Comparison of ENCODE assay signal across 8 cellular contexts in genomic region chr17:42531455-42532354, GRCh38. TPM values are rescaled to one million over a fixed set of nuclear protein-coding genes. Genes with fewer than 3 reads are reported as not detected.
A peak's percentile ranks its signal among the peaks of the same experiment; 100 is the strongest.
DNase-seq lines count a peak whose midpoint lies in the region; ATAC-seq and TF ChIP-seq lines count a peak whose summit lies in the region.

No MANE protein-coding gene starts in this region.

- TF ChIP-seq CTCF in GM12872 (IDR thresholded peaks at IDR 0.05; ENCODE audit: insufficient read depth, low read depth, low read length), result peak; percentile 53; the same call in 1 of the 3 replicates
- peak; percentile 38; the same call in 1 of the 2 replicates for TF ChIP-seq CTCF in WERI-Rb-1 (IDR thresholded peaks at IDR 0.05; ENCODE audit: low read depth, low read length)
- peak; percentile 72 for TF ChIP-seq CTCF in chondrocyte (IDR thresholded peaks at IDR 0.05)

- no peaks in the 10 kb centered on the region for H3K27me3 ChIP-seq in WERI-Rb-1 (ENCODE audit: insufficient read depth, low read depth, severe bottlenecking)
- H3K27me3 ChIP-seq in layer of hippocampus (ENCODE audit: control insufficient read depth, insufficient read depth, low read length), result no peaks in the 10 kb centered on the region

- no peaks in the 10 kb centered on the region for H3K9me3 Mint-ChIP-seq in chondrocyte (ENCODE audit: low read depth)

- no peaks in the 10 kb centered on the region for H3K36me3 Mint-ChIP-seq in chondrocyte (ENCODE audit: low read depth)

- H3K27ac ChIP-seq in WERI-Rb-1, result peak overlapping the region; percentile 91
- peak overlapping the region; percentile 65 for H3K27ac ChIP-seq in layer of hippocampus (ENCODE audit: low read depth, low read length)

- peaks cover 28% of the 10 kb centered on the region for H3K4me1 Mint-ChIP-seq in chondrocyte (ENCODE audit: low read depth)

- peak; percentile 44 for DNase-seq in NCI-H1092 (lab: John Stamatoyannopoulos, UW)
- DNase-seq in WERI-Rb-1, result peak; percentile 88
- no peak for DNase-seq in chondrocyte (ENCODE audit: low spot score)
- peak; percentile 27 to 44 for DNase-seq in stimulated activated CD4-positive, alpha-beta T cell treated with anti-CD3 and anti-CD28 coated beads, Interleukin-2, amount 100 ng/mL, for 48 hours

- H3K27ac Mint-ChIP-seq in chondrocyte (ENCODE audit: unreplicated experiment), result peak overlapping the region; percentile 81

- peak overlapping the region; percentile 65 for H3K4me3 Mint-ChIP-seq in chondrocyte (ENCODE audit: unreplicated experiment)

- H3K9me3 ChIP-seq in WERI-Rb-1 (ENCODE audit: severe bottlenecking), result no peaks in the 10 kb centered on the region

- ATAC-seq in HG02852 (IDR thresholded peaks at IDR 0.05; ENCODE audit: unreplicated experiment), result no peak
- no peak for ATAC-seq in GM18498 (IDR thresholded peaks at IDR 0.05; ENCODE audit: unreplicated experiment)

- no peaks in the 10 kb centered on the region for H3K27me3 Mint-ChIP-seq in chondrocyte (ENCODE audit: low read depth)

- no peaks in the 10 kb centered on the region for H3K36me3 ChIP-seq in WERI-Rb-1

- peak overlapping the region; percentile 43 for H3K4me3 ChIP-seq in WERI-Rb-1 (ENCODE audit: low read depth, low read length)

RNA-seq across cellular contexts. Expression of gene NAGLU, which starts 4.3 kb away (rescaled TPM):
- total RNA-seq in chondrocyte, result 64.5 to 68.7 TPM (median 66.4 TPM) in 3 replicates

RNA-seq across cellular contexts. Expression of gene HSD17B1, which starts 21.0 kb away (rescaled TPM):
- total RNA-seq in chondrocyte, result 1.4 to 2.6 TPM (median 1.4 TPM) in 3 replicates

RNA-seq across cellular contexts. Expression of gene COASY, which starts 30.2 kb away (rescaled TPM):
- 31.2 to 57.3 TPM (median 37.1 TPM) in 3 replicates for total RNA-seq in chondrocyte

RNA-seq across cellular contexts. Expression of gene MLX, which starts 35.2 kb away (rescaled TPM):
- total RNA-seq in chondrocyte, result 30.1 to 37.0 TPM (median 30.3 TPM) in 3 replicates

RNA-seq across cellular contexts. Expression of gene PSMC3IP, which starts 45.8 kb away (rescaled TPM):
- 4.9 to 13.0 TPM (median 6.1 TPM) in 3 replicates for total RNA-seq in chondrocyte
